Comparison of ENCODE assay signal across 9 cellular contexts in genomic region chr5:62689599-62690368, GRCh38.
A peak's percentile ranks its signal among the peaks of the same experiment; 100 is the strongest.
DNase-seq lines count a peak whose midpoint lies in the region; ATAC-seq, FAIRE-seq and TF ChIP-seq lines count a peak whose summit lies in the region.
"Had no signal": no experiment of that assay in that cellular context is flagged by ENCODE, and none has a peak within 500 bp of the region (broad histone marks: within the 10 kb centered on the region; RNA-seq: fewer than 3 reads in every experiment).

No MANE protein-coding gene starts in this region.

- H3K9me3 ChIP-seq in left ventricle myocardium inferior (replicated peaks) = no peaks in the 10 kb centered on the region
- H3K9me3 ChIP-seq in tibial nerve = no peaks in the 10 kb centered on the region
- H3K9me3 ChIP-seq in effector memory CD4-positive, alpha-beta T cell (ENCODE audit: control insufficient read depth, low read length) = no peaks in the 10 kb centered on the region

- H3K4me3 Mint-ChIP-seq in IgD-negative memory B cell (peak overlapping the region in 3 of 4 donors; percentile 14 to 79 (median 59)), type B pancreatic cell (no peak overlapping the region)

- H3K4me1 ChIP-seq in left ventricle myocardium inferior (peaks cover 17% of the 10 kb centered on the region), tibial nerve (peaks cover 0 to 12% (median 0%) of the 10 kb centered on the region in 4 donors)
- H3K4me1 ChIP-seq in effector memory CD4-positive, alpha-beta T cell (ENCODE audit: control insufficient read depth, insufficient read depth, low read length, poor library complexity, severe bottlenecking) = no peaks in the 10 kb centered on the region

- ATAC-seq in left cardiac atrium = no peak

- no peak for FAIRE-seq in urothelium cell line (lab: Jason Lieb, UNC)

- H3K27ac Mint-ChIP-seq in IgD-negative memory B cell = no peak overlapping the region
- H3K27ac Mint-ChIP-seq in type B pancreatic cell = no peak overlapping the region

- H3K36me3 Mint-ChIP-seq in IgD-negative memory B cell (no peaks in the 10 kb centered on the region), type B pancreatic cell (no peaks in the 10 kb centered on the region)

- H3K4me3 ChIP-seq in left ventricle myocardium inferior = peak overlapping the region; percentile 44
- H3K4me3 ChIP-seq in epithelial cell of esophagus (ENCODE audit: low read length) = no peak overlapping the region
- H3K4me3 ChIP-seq in tibial nerve = no peak overlapping the region
- no peak overlapping the region for H3K4me3 ChIP-seq in effector memory CD4-positive, alpha-beta T cell (ENCODE audit: insufficient read depth, low read depth, low read length, poor library complexity, severe bottlenecking)

- TF ChIP-seq EP300 in tibial nerve (IDR thresholded peaks at IDR 0.05) = no peak

- H3K36me3 ChIP-seq in left ventricle myocardium inferior = no peaks in the 10 kb centered on the region
- no peaks in the 10 kb centered on the region for H3K36me3 ChIP-seq in tibial nerve
- H3K36me3 ChIP-seq in effector memory CD4-positive, alpha-beta T cell (ENCODE audit: control insufficient read depth, insufficient read depth, low read length) = no peaks in the 10 kb centered on the region

- intact Hi-C loops in left ventricle myocardium inferior (cut with micrococcal nuclease) = no loop called here
- intact Hi-C loops in left cardiac atrium (cut with DNase I) = no loop called here

- DNase-seq in left ventricle myocardium inferior (no peak), left cardiac atrium (no peak), epithelial cell of esophagus (ENCODE audit: low read depth) (peak; percentile 1), urothelium cell line (ENCODE audit: low spot score) (no peak), tibial nerve (ENCODE audit: low spot score in 2 of 2) (no peak), type B pancreatic cell (ENCODE audit: extremely low spot score, unreplicated experiment) (no peak)
- DNase-seq in effector memory CD4-positive, alpha-beta T cell = no peak
- DNase-seq: NCI-H1930 had no signal

- no peak for TF ChIP-seq POLR2A in tibial nerve (IDR thresholded peaks at IDR 0.05)

- H3K9me3 Mint-ChIP-seq in IgD-negative memory B cell = peaks cover 1 to 4% (median 4%) of the 10 kb centered on the region in 3 donors
- H3K9me3 Mint-ChIP-seq in type B pancreatic cell = no peaks in the 10 kb centered on the region

- no peak for TF ChIP-seq CTCF in left ventricle myocardium inferior (IDR thresholded peaks at IDR 0.05; ENCODE audit: borderline replicate concordance)
- TF ChIP-seq CTCF in epithelial cell of esophagus (IDR thresholded peaks at IDR 0.05; ENCODE audit: insufficient read depth, low read depth, low read length, missing control alignments) = no peak
- TF ChIP-seq CTCF in tibial nerve (IDR thresholded peaks at IDR 0.05) = no peak
- no peak for TF ChIP-seq CTCF in type B pancreatic cell (conservative IDR thresholded peaks at IDR 0.05)

- H3K27ac ChIP-seq in left ventricle myocardium inferior (replicated peaks) = peak overlapping the region; percentile 36
- no peak overlapping the region for H3K27ac ChIP-seq in tibial nerve
- H3K27ac ChIP-seq in effector memory CD4-positive, alpha-beta T cell (ENCODE audit: insufficient read depth, low read length, poor library complexity, severe bottlenecking) = no peak overlapping the region

- H3K4me1 Mint-ChIP-seq in IgD-negative memory B cell (peaks cover 0 to 7% (median 4%) of the 10 kb centered on the region in 3 donors), type B pancreatic cell (ENCODE audit: unreplicated experiment) (no peaks in the 10 kb centered on the region)

- H3K27me3 ChIP-seq in left ventricle myocardium inferior (ENCODE audit: low read depth) (no peaks in the 10 kb centered on the region), tibial nerve (no peaks in the 10 kb centered on the region)
- no peaks in the 10 kb centered on the region for H3K27me3 ChIP-seq in effector memory CD4-positive, alpha-beta T cell (replicated peaks; ENCODE audit: control insufficient read depth, insufficient read depth, low read length, poor library complexity, severe bottlenecking)

- H3K27me3 Mint-ChIP-seq in IgD-negative memory B cell = no peaks in the 10 kb centered on the region
- H3K27me3 Mint-ChIP-seq in type B pancreatic cell = no peaks in the 10 kb centered on the region

- 69 to 70% methylated on average over 9 of the region's 9 CpGs for WGBS in tibial nerve, 2 donors
